Comparison of ENCODE assay signal across 20 cellular contexts in the genomic region with DNA sequence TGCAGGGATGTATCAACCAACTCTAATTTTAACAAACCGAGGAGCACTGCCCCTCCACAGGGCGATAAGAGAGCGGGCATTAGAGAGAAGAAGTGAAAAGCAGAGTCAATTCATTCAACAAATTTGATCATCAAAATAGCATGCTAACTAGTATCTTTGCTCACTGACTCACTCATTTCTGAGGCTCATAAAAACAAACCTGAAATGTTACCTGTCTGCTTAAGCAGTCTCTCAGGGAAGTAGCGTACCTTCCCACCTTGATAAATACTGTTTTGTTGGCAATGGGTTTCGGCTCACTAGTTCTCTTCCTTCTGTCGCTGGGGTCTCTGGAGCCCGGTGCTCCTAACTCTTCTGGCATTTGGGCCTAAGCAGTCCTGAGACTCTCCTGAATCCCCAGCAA.
A peak's percentile ranks its signal among the peaks of the same experiment; 100 is the strongest.
DNase-seq lines count a peak whose midpoint lies in the region; TF ChIP-seq lines count a peak whose summit lies in the region.
"Had no signal": no experiment of that assay in that cellular context is flagged by ENCODE, and none has a peak within 500 bp of the region (broad histone marks: within the 10 kb centered on the region; RNA-seq: fewer than 3 reads in every experiment).

No MANE protein-coding gene starts in this region.

- H3K4me3 Mint-ChIP-seq in neural progenitor cell = no peak overlapping the region
- H3K4me3 Mint-ChIP-seq: B cell; CD14-positive monocyte; CD4-positive, alpha-beta T cell; CD8-positive, alpha-beta memory T cell; HFFc6 had no signal

- TF ChIP-seq POLR2A in adrenal gland (IDR thresholded peaks at IDR 0.05) = no peak

- intact Hi-C loops in adrenal gland (cut with DNase I) = no loop called here

- H3K27me3 Mint-ChIP-seq in neural progenitor cell (ENCODE audit: insufficient read depth, low read depth) = no peaks in the 10 kb centered on the region

- H3K9me3 ChIP-seq in mesenchymal stem cell (ENCODE audit: control insufficient read depth, low read length) = no peaks in the 10 kb centered on the region
- H3K9me3 ChIP-seq in adrenal gland (replicated peaks in 1 of 3) = no peaks in the 10 kb centered on the region
- no peaks in the 10 kb centered on the region for H3K9me3 ChIP-seq in neural progenitor cell (ENCODE audit: low read depth)
- H3K9me3 ChIP-seq: BLaER1, HAP-1 had no signal

- H4K8ac ChIP-seq in mesenchymal stem cell (ENCODE audit: low read length) = no peak overlapping the region

- no peak overlapping the region for H3K23ac ChIP-seq in mesenchymal stem cell (ENCODE audit: low read length in 2 of 2)

- H3K27ac Mint-ChIP-seq in neural progenitor cell = no peak overlapping the region
- H3K27ac Mint-ChIP-seq: B cell; CD4-positive, alpha-beta T cell; CD8-positive, alpha-beta memory T cell; HFFc6 had no signal

- peak overlapping the region in 1 of 2 experiments; percentile 53 for H3K14ac ChIP-seq in mesenchymal stem cell (ENCODE audit: low read length in 2 of 2)

- H3K36me3 ChIP-seq in mesenchymal stem cell (ENCODE audit: control insufficient read depth in 1 of 2, insufficient read depth in 2 of 2, low read depth in 1 of 2, low read length in 2 of 2) (no peaks in the 10 kb centered on the region), adrenal gland (replicated peaks in 1 of 2) (no peaks in the 10 kb centered on the region), neural progenitor cell (no peaks in the 10 kb centered on the region)
- H3K36me3 ChIP-seq: BLaER1, HAP-1 had no signal

- H2BK15ac ChIP-seq in mesenchymal stem cell (ENCODE audit: low read depth, poor library complexity, severe bottlenecking) = no peak overlapping the region

- H3K79me1 ChIP-seq in mesenchymal stem cell (replicated peaks; ENCODE audit: low read length, poor library complexity, severe bottlenecking) = no peaks in the 10 kb centered on the region

- H3K27ac ChIP-seq in VCaP (0 out of 2 replicates have a peak overlapping the region, but pooled peaks have one; percentile 28), mesenchymal stem cell (ENCODE audit: low read length, poor library complexity, severe bottlenecking) (no peak overlapping the region), adrenal gland (no peak overlapping the region), neural progenitor cell (no peak overlapping the region)
- H3K27ac ChIP-seq: BLaER1 had no signal

- H3K18ac ChIP-seq in mesenchymal stem cell (ENCODE audit: low read depth in 1 of 2, low read length in 2 of 2) = peak overlapping the region; percentile 37 to 64

- no peak for TF ChIP-seq CTCF in VCaP (conservative IDR thresholded peaks at IDR 0.05)
- no peak for TF ChIP-seq CTCF in adrenal gland (IDR thresholded peaks at IDR 0.05)
- no peak for TF ChIP-seq CTCF in neural progenitor cell (IDR thresholded peaks at IDR 0.05)

- no peaks in the 10 kb centered on the region for H4K20me1 ChIP-seq in neural progenitor cell (ENCODE audit: low read depth)
- H4K20me1 ChIP-seq: BLaER1 had no signal

- H2AFZ ChIP-seq in mesenchymal stem cell (ENCODE audit: low read depth, low read length) = no peak overlapping the region
- no peak overlapping the region for H2AFZ ChIP-seq in neural progenitor cell (replicated peaks)

- peak overlapping the region in 1 of 2 experiments; percentile 7 for H2BK12ac ChIP-seq in mesenchymal stem cell (ENCODE audit: low read length in 2 of 2)

- H3K9ac ChIP-seq in mesenchymal stem cell (ENCODE audit: low read length) = no peak overlapping the region
- H3K9ac ChIP-seq in neural progenitor cell = no peak overlapping the region
- H3K9ac ChIP-seq: BLaER1 had no signal

- H3K4me2 ChIP-seq in mesenchymal stem cell (ENCODE audit: low read length, poor library complexity, severe bottlenecking) = no peak overlapping the region
- no peak overlapping the region for H3K4me2 ChIP-seq in neural progenitor cell
- H3K4me2 ChIP-seq: BLaER1 had no signal

- DNase-seq in HT-29 (ENCODE audit: low spot score) (peak; percentile 43), mesenchymal stem cell (no peak), adrenal gland (no peak), A172 (ENCODE audit: low spot score) (no peak), T1000 (lab: John Stamatoyannopoulos, UW) (no peak), neural progenitor cell (ENCODE audit: low spot score) (no peak)
- DNase-seq: CD4-positive, alpha-beta T cell; CD8-positive, alpha-beta memory T cell; DMS 273 treated with DMSO at 0.1 percent for 48 hours; DMS79; EL; GDM1; GOT3; HFFc6 had no signal

- no peaks in the 10 kb centered on the region for H3F3A ChIP-seq in neural progenitor cell (ENCODE audit: low read depth)

- H3K79me2 ChIP-seq in neural progenitor cell (ENCODE audit: low read depth) = no peaks in the 10 kb centered on the region

- H3K4me1 ChIP-seq in mesenchymal stem cell (ENCODE audit: control insufficient read depth, insufficient read depth, low read depth, low read length) (no peaks in the 10 kb centered on the region), adrenal gland (replicated peaks in 1 of 2) (no peaks in the 10 kb centered on the region), neural progenitor cell (no peaks in the 10 kb centered on the region)
- H3K4me1 ChIP-seq: BLaER1, HAP-1 had no signal

- H3K4me3 ChIP-seq in mesenchymal stem cell (ENCODE audit: insufficient read depth in 1 of 2, low read depth in 1 of 2, low read length in 2 of 2) (no peak overlapping the region), adrenal gland (no peak overlapping the region), neural progenitor cell (no peak overlapping the region)
- H3K4me3 ChIP-seq: BLaER1, GM12878, HAP-1 had no signal

- no peak overlapping the region for H4K91ac ChIP-seq in mesenchymal stem cell (ENCODE audit: low read length)

- H3K36me3 Mint-ChIP-seq in neural progenitor cell = no peaks in the 10 kb centered on the region
- H3K36me3 Mint-ChIP-seq: CD14-positive monocyte; CD8-positive, alpha-beta memory T cell had no signal

- no peak overlapping the region for H2BK120ac ChIP-seq in mesenchymal stem cell (ENCODE audit: low read depth, low read length)

- no peak overlapping the region for H2AK5ac ChIP-seq in mesenchymal stem cell (ENCODE audit: low read length, severe bottlenecking)

- no peaks in the 10 kb centered on the region for H3K27me3 ChIP-seq in mesenchymal stem cell (ENCODE audit: control insufficient read depth in 1 of 2, insufficient read depth in 1 of 2, low read length in 2 of 2)
- no peaks in the 10 kb centered on the region for H3K27me3 ChIP-seq in adrenal gland
- no peaks in the 10 kb centered on the region for H3K27me3 ChIP-seq in neural progenitor cell
- H3K27me3 ChIP-seq: BLaER1 had no signal

- H3K9me3 Mint-ChIP-seq in neural progenitor cell = peaks cover 1% of the 10 kb centered on the region
- H3K9me3 Mint-ChIP-seq: CD4-positive, alpha-beta T cell; HFFc6 had no signal

- H2BK5ac ChIP-seq in mesenchymal stem cell (ENCODE audit: low read depth, low read length, poor library complexity, severe bottlenecking) = no peak overlapping the region

- over 99% methylated on average over 7 of the region's 7 CpGs for WGBS in mesenchymal stem cell
- 94 to 97% (median 95%) methylated on average over 7 of the region's 7 CpGs for WGBS in adrenal gland, 4 donors

- H3K4me1 Mint-ChIP-seq in neural progenitor cell = no peaks in the 10 kb centered on the region
- H3K4me1 Mint-ChIP-seq: B cell; CD14-positive monocyte; CD8-positive, alpha-beta memory T cell had no signal

- H3K4ac ChIP-seq in mesenchymal stem cell (ENCODE audit: low read depth in 1 of 2, low read length in 2 of 2) = no peak overlapping the region
